19 cellular contexts compared by ENCODE assay signal in the genomic region with DNA sequence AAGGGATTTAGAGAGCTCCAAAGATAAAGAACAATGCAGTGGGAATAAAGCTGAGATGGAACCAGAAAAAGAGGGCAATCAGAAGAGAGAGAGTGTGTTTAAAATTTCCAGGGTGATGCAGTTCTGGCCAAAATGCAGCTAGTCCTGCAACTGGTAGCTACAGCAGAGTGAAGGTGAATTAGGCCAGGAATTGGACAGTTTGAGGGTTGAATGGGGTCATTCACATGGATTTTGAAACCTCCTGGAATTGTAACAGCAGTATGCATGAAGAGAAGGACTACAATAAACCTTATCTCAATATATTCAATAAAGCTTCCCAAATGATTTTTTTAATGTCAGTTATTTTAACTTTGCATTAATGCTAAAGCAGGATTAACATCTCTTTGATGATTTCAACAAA.
"Had no signal": no experiment of that assay in that cellular context is flagged by ENCODE, and none has a peak within 500 bp of the region (broad histone marks: within the 10 kb centered on the region; RNA-seq: fewer than 3 reads in every experiment).

No MANE protein-coding gene starts in this region.

- H3K9me3 ChIP-seq: ascending aorta, left lung, mucosa of descending colon had no signal

- H3K4me2 ChIP-seq: smooth muscle cell had no signal

- H3K4me1 ChIP-seq: ascending aorta, parathyroid adenoma had no signal

- H2AFZ ChIP-seq: parathyroid adenoma had no signal

- H3K27ac ChIP-seq: ascending aorta, left lung, parathyroid adenoma had no signal

- H3K36me3 ChIP-seq: ascending aorta, left lung had no signal

- DNase-seq: activated CD4-positive, alpha-beta T cell treated with anti-CD3 and anti-CD28 coated beads for 4 hours; activated CD8-positive, alpha-beta memory T cell treated with anti-CD3 and anti-CD28 coated beads, Interleukin-2, amount 50 U/mL, for 4 hours; activated gamma-delta T cell treated with Interleukin-2 at 50 U/mL for 16 hours; cortex of kidney; erythroblast; foreskin melanocyte; glutamatergic neuron; hippocampal formation; kidney; left lung; mucosa of descending colon; stimulated activated CD4-positive, alpha-beta T cell treated with anti-CD3 and anti-CD28 coated beads, Interleukin-4, amount 100 ng/mL, for 1 hour; T-helper 2 cell had no signal

- H3K4me3 ChIP-seq: ascending aorta, left lung, mucosa of descending colon, smooth muscle cell had no signal

- ATAC-seq: left lung, mucosa of descending colon, sciatic nerve had no signal

- H3K4me3 Mint-ChIP-seq: activated T-helper 1 cell treated with anti-CD3 and anti-CD28 coated beads, Interleukin-12 subunit alpha, Interleukin-12 subunit beta, Interleukin-2, Interleukin-4 antibody, amounts not matched to agents 30 ng/mL and 10 ng/mL and 1 ng/mL, durations not matched to agents 14 hours and 24 hours and 36 hours; nephron had no signal

- H3K9me3 Mint-ChIP-seq: nephron had no signal

- H3K27ac Mint-ChIP-seq: activated T-helper 1 cell treated with anti-CD3 and anti-CD28 coated beads, Interleukin-12 subunit alpha, Interleukin-12 subunit beta, Interleukin-2, Interleukin-4 antibody, amounts not matched to agents 30 ng/mL and 10 ng/mL and 1 ng/mL, durations not matched to agents 14 hours and 24 hours and 36 hours; nephron had no signal

- H3K27me3 ChIP-seq: ascending aorta, left lung had no signal

- H3K79me2 ChIP-seq: parathyroid adenoma had no signal

- H3K9ac ChIP-seq: parathyroid adenoma had no signal
